8 cellular contexts compared by ENCODE assay signal in the genomic region with DNA sequence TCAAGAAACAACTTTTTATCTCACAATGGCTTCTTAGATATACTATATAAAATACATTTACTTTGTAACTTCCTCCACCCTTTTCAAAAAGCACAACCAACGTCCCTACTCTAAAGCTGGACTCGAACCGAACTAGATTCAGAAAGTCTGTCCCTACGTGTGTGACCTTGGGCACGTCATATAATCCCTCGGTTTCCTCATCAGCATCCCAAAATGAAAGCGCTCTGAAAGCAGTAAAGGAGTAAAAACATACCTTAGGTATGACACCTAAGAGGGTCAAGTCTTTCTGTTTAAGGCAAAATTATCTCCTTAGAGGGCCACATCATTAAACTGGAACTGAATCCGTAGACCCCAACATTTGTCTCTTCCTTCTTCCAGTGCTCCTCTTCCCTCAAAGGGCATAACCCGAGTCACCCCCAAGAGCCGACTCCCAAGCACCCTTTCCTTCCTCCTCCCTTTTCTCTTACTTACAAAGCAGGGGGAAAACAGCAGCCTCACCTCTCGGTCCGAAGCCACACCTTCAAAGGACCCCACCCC. TPM values are rescaled to one million over a fixed set of nuclear protein-coding genes. Genes with fewer than 3 reads are reported as not detected.
DNase-seq lines count a peak whose midpoint lies in the region; ATAC-seq and TF ChIP-seq lines count a peak whose summit lies in the region.

No MANE protein-coding gene starts in this region.

- in situ Hi-C loops in astrocyte of the cerebellum (cut with HindIII; ENCODE audit: low sequenced_read_pairs), result no loop called here

- CTCF ChIA-PET in AG04450 (lab: Charles Lee), result interaction anchor here (2.4 kb wide), 1 partner anchor 307 kb away, joined by 9 read pairs; no protein-coding TSS in a partner anchor

- peak overlapping the region; percentile 79 for H3K27ac ChIP-seq in AG04450 (ENCODE audit: low read depth, low read length)
- peak overlapping the region; percentile 93 for H3K27ac ChIP-seq in lower lobe of right lung

- no peaks in the 10 kb centered on the region for H3K36me3 ChIP-seq in lower lobe of right lung

- H3K4me1 ChIP-seq in lower lobe of right lung, result peaks cover 24% of the 10 kb centered on the region

- ATAC-seq in lower lobe of right lung (no peak), GM21619 (IDR thresholded peaks at IDR 0.05; ENCODE audit: unreplicated experiment) (no peak)

- H3K27me3 ChIP-seq in AG04450 (ENCODE audit: control insufficient read depth, insufficient read depth, low read length) (peaks cover 7% of the 10 kb centered on the region), lower lobe of right lung (ENCODE audit: low read depth) (no peaks in the 10 kb centered on the region)

- DNase-seq in AG04450 (ENCODE audit: low read depth, low spot score), result no peak
- DNase-seq in HS-5 (ENCODE audit: low read depth), result peak; percentile 25
- DNase-seq in astrocyte of the cerebellum (ENCODE audit: low read depth), result no peak
- no peak for DNase-seq in lower lobe of right lung
- DNase-seq in cortex of kidney (lab: John Stamatoyannopoulos, UW), result no peak
- no peak for DNase-seq in NCI-H446 (lab: John Stamatoyannopoulos, UW)
- DNase-seq in stimulated activated CD4-positive, alpha-beta T cell treated with anti-CD3 and anti-CD28 coated beads, Interleukin-4, amount 100 ng/mL, for 1 hour, result no peak

- intact Hi-C loops in lower lobe of right lung (cut with DNase I), result no loop called here

- H3K9me3 ChIP-seq in AG04450 (ENCODE audit: control insufficient read depth, insufficient read depth, low read length) (no peaks in the 10 kb centered on the region), lower lobe of right lung (no peaks in the 10 kb centered on the region)

- TF ChIP-seq CTCF in AG04450 (IDR thresholded peaks at IDR 0.05; ENCODE audit: low read depth, low read length), result no peak
- no peak for TF ChIP-seq CTCF in astrocyte of the cerebellum (IDR thresholded peaks at IDR 0.05; ENCODE audit: low read depth, low read length, missing control alignments)
- no peak for TF ChIP-seq CTCF in lower lobe of right lung (IDR thresholded peaks at IDR 0.05)

- H3K4me3 ChIP-seq in AG04450 (ENCODE audit: low read depth, low read length) (peak overlapping the region; percentile 88), astrocyte of the cerebellum (ENCODE audit: low read depth, low read length) (peak overlapping the region; percentile 68), lower lobe of right lung (peak overlapping the region; percentile 90)

- POLR2A ChIA-PET in AG04450 (lab: Yijun Ruan, JAX), result no interaction called here

RNA-seq across cellular contexts. Expression of a gene that starts 0.7 kb away (rescaled TPM):
- polyA plus RNA-seq in AG04450 (2011; rRNA removed), result 55.9 and 79.5 TPM in 2 replicates
- 12.8 and 25.6 TPM in 2 replicates for polyA minus RNA-seq in AG04450 (2011; rRNA and poly(A)+ RNA removed)
- total RNA-seq in lower lobe of right lung, result 49.5 TPM

RNA-seq across cellular contexts. Expression of a gene that starts 1.5 kb away (rescaled TPM):
- 0.58 and 0.88 TPM in 2 replicates for polyA plus RNA-seq in AG04450 (2011; rRNA removed)
- polyA minus RNA-seq in AG04450 (2011; rRNA and poly(A)+ RNA removed), result 0.18 and 0.30 TPM in 2 replicates
- 6.7 TPM for total RNA-seq in lower lobe of right lung
